ENCODE assay signal across 18 cellular contexts in genomic region chr5:123170816-123171345, GRCh38.
"Had no signal": no experiment of that assay in that cellular context is flagged by ENCODE, and none has a peak within 500 bp of the region (broad histone marks: within the 10 kb centered on the region; RNA-seq: fewer than 3 reads in every experiment).

No MANE protein-coding gene starts in this region.

- H3K4me3 ChIP-seq: cardiac muscle cell, left ventricle myocardium inferior, ovary, smooth muscle cell had no signal

- H3K27me3 ChIP-seq: cardiac muscle cell, ovary had no signal

- H3K4me3 Mint-ChIP-seq: activated naive CD4-positive, alpha-beta T cell treated with anti-CD3 and anti-CD28 coated beads, Interleukin-2, amount 50 U/mL, for 24 hours; activated T-cell treated with anti-CD3 and anti-CD28 coated beads, Interleukin-2, amount 50 U/mL, for 72 hours; neural crest cell; stimulated activated memory B cell treated with anti-CD40 and anti-IgM and Interleukin-4, amounts not matched to agents 10 μg/mL and 1 μg/mL and 100 μg/mL, for 72 hours; T-helper 1 cell treated with Interleukin-12 subunit alpha and Interleukin-12 subunit beta and Interleukin-4 antibody, amounts not matched to agents 30 μg/mL and 1 μg/mL, for 36 hours had no signal

- ATAC-seq: activated T-cell treated with anti-CD3 and anti-CD28 coated beads, Interleukin-2, amount 50 U/mL, for 72 hours; sciatic nerve had no signal

- DNase-seq: activated CD4-positive, alpha-beta T cell treated with anti-CD3 and anti-CD28 coated beads for 1 hour; activated CD4-positive, alpha-beta T cell treated with anti-CD3 and anti-CD28 coated beads, Interleukin-2, amount 50 U/mL, for 4 hours; activated effector memory CD4-positive, alpha-beta T cell treated with anti-CD3 and anti-CD28 coated beads, Interleukin-2, amount 50 U/mL, for 16 hours; activated T-cell treated with anti-CD3 and anti-CD28 coated beads, Interleukin-2, amount 50 U/mL, for 72 hours; dermis blood vessel endothelial cell; effector memory CD4-positive, alpha-beta T cell; foreskin melanocyte; left ventricle myocardium inferior; ovary; stimulated activated CD4-positive, alpha-beta T cell treated with anti-CD3 and anti-CD28 coated beads, Interleukin-4, amount 100 ng/mL, for 24 hours had no signal

- H3K36me3 ChIP-seq: cardiac muscle cell, left ventricle myocardium inferior, ovary had no signal

- H3K9me3 ChIP-seq: left ventricle myocardium inferior, ovary had no signal

- H3K4me1 Mint-ChIP-seq: activated naive CD4-positive, alpha-beta T cell treated with anti-CD3 and anti-CD28 coated beads, Interleukin-2, amount 50 U/mL, for 24 hours; neural crest cell; stimulated activated memory B cell treated with anti-CD40 and anti-IgM and Interleukin-4, amounts not matched to agents 10 μg/mL and 1 μg/mL and 100 μg/mL, for 72 hours had no signal

- H3K27ac Mint-ChIP-seq: activated naive CD4-positive, alpha-beta T cell treated with anti-CD3 and anti-CD28 coated beads, Interleukin-2, amount 50 U/mL, for 24 hours; activated T-cell treated with anti-CD3 and anti-CD28 coated beads, Interleukin-2, amount 50 U/mL, for 72 hours; stimulated activated memory B cell treated with anti-CD40 and anti-IgM and Interleukin-4, amounts not matched to agents 10 μg/mL and 1 μg/mL and 100 μg/mL, for 72 hours; T-helper 1 cell treated with Interleukin-12 subunit alpha and Interleukin-12 subunit beta and Interleukin-4 antibody, amounts not matched to agents 30 μg/mL and 1 μg/mL, for 36 hours had no signal

- H3K27ac ChIP-seq: cardiac muscle cell, left ventricle myocardium inferior, ovary, VCaP had no signal

- H3K4me1 ChIP-seq: left ventricle myocardium inferior had no signal

- H3K9me3 Mint-ChIP-seq: activated naive CD4-positive, alpha-beta T cell treated with anti-CD3 and anti-CD28 coated beads, Interleukin-2, amount 50 U/mL, for 24 hours; activated T-cell treated with anti-CD3 and anti-CD28 coated beads, Interleukin-2, amount 50 U/mL, for 72 hours; neural crest cell; stimulated activated memory B cell treated with anti-CD40 and anti-IgM and Interleukin-4, amounts not matched to agents 10 μg/mL and 1 μg/mL and 100 μg/mL, for 72 hours; T-helper 1 cell treated with Interleukin-12 subunit alpha and Interleukin-12 subunit beta and Interleukin-4 antibody, amounts not matched to agents 30 μg/mL and 1 μg/mL, for 36 hours had no signal

- H3K36me3 Mint-ChIP-seq: activated naive CD4-positive, alpha-beta T cell treated with anti-CD3 and anti-CD28 coated beads, Interleukin-2, amount 50 U/mL, for 24 hours; stimulated activated memory B cell treated with anti-CD40 and anti-IgM and Interleukin-4, amounts not matched to agents 10 μg/mL and 1 μg/mL and 100 μg/mL, for 72 hours had no signal
